In genomic region chr2:111741517-111741916, GRCh38 we compare ENCODE assay signal across 7 cellular contexts.
DNase-seq lines count a peak whose midpoint lies in the region; ATAC-seq, FAIRE-seq and TF ChIP-seq lines count a peak whose summit lies in the region.
"Not testable (repeated sequence)": the region's sequence is repeated elsewhere in the genome, so short reads cannot be mapped to it uniquely, and the experiment has no call there.

No MANE protein-coding gene starts in this region.

- H3K27ac ChIP-seq in A549; K562 (ENCODE audit: extremely low read depth, low read depth, low read length); H1 (ENCODE audit: low read depth, low read length); keratinocyte (ENCODE audit: control insufficient read depth, insufficient read depth, low read length): not testable (repeated sequence)

- not testable (repeated sequence) for H4K20me1 ChIP-seq in K562 (replicated peaks; ENCODE audit: control insufficient read depth, insufficient read depth, low read length); H1 (replicated peaks in 1 of 2; ENCODE audit: control insufficient read depth in 1 of 2, insufficient read depth in 2 of 2, low read length in 2 of 2); keratinocyte (ENCODE audit: control insufficient read depth, extremely low read depth, insufficient read depth, low read length)

- not testable (repeated sequence) for H4K91ac ChIP-seq in H1 (replicated peaks; ENCODE audit: insufficient read length, low read length)

- H3K27me3 ChIP-seq in K562 (ENCODE audit: control insufficient read depth in 2 of 2, insufficient read depth in 2 of 2, low read length in 2 of 2); H1 (replicated peaks in 1 of 4; ENCODE audit: control insufficient read depth in 3 of 4, extremely low read depth in 1 of 4, insufficient read depth in 3 of 4, low read length in 3 of 4); keratinocyte (ENCODE audit: control insufficient read depth, extremely low read depth, insufficient read depth, low read length): not testable (repeated sequence)

- H3K23me2 ChIP-seq in H1 (ENCODE audit: low read depth, low read length): not testable (repeated sequence)

- not testable (repeated sequence) for DNase-seq in A549 (ENCODE audit: low read depth in 1 of 2, low spot score in 1 of 2); HTR-8/SVneo (ENCODE audit: insufficient read length, low spot score); K562 (ENCODE audit: extremely low read depth in 1 of 4, low spot score in 3 of 4); H1 (ENCODE audit: low read depth in 1 of 2, low spot score in 2 of 2); keratinocyte (ENCODE audit: low read depth, low spot score); urothelium cell line (ENCODE audit: low spot score)

- dilution Hi-C loops in keratinocyte (cut with MboI; ENCODE audit: extremely low pct_ligation_motif_present, low sequenced_read_pairs): not testable (repeated sequence)

- H3K36me3 ChIP-seq in K562 (ENCODE audit: control insufficient read depth, insufficient read depth, low read length); H1 (ENCODE audit: control insufficient read depth in 2 of 4, insufficient read depth in 4 of 4, low read length in 3 of 4); keratinocyte (ENCODE audit: control insufficient read depth in 2 of 2, extremely low read depth in 1 of 2, insufficient read depth in 2 of 2, low read length in 2 of 2): not testable (repeated sequence)

- not testable (repeated sequence) for H4K8ac ChIP-seq in H1 (ENCODE audit: extremely low read depth, insufficient read depth, low read length)

- not testable (repeated sequence) for H2AK5ac ChIP-seq in H1 (ENCODE audit: low read depth, low read length)

- H2BK20ac ChIP-seq in H1 (ENCODE audit: low read length): not testable (repeated sequence)

- CTCF ChIA-PET in A549 (lab: Yijun Ruan, JAX); K562 (lab: Yijun Ruan, JAX; ENCODE audit: low intra/inter-chr PET ratio); H1 (lab: Charles Lee; ENCODE audit: partially characterized antibody): not testable (repeated sequence)

- not testable (repeated sequence) for H3K4me3 ChIP-seq in A549; K562; H1 (ENCODE audit: extremely low read depth in 1 of 4, insufficient read depth in 2 of 4, low read depth in 3 of 4, low read length in 4 of 4); keratinocyte (ENCODE audit: control insufficient read depth in 2 of 3, extremely low read depth in 1 of 3, insufficient read depth in 2 of 3, low read depth in 1 of 3, low read length in 3 of 3)

- not testable (repeated sequence) for TF ChIP-seq EP300 in A549 (IDR thresholded peaks at IDR 0.05); K562 (IDR thresholded peaks at IDR 0.05; ENCODE audit: low read length); H1 (IDR thresholded peaks at IDR 0.05; ENCODE audit: borderline replicate concordance in 1 of 2, low read depth in 2 of 2, low read length in 2 of 2)

- in situ Hi-C loops in K562 (cut with MboI): not testable (repeated sequence)

- H4K5ac ChIP-seq in H1 (ENCODE audit: insufficient read length, low read depth, low read length): not testable (repeated sequence)

- H2AFZ ChIP-seq in K562 (ENCODE audit: low read depth, low read length); H1 (ENCODE audit: low read length); keratinocyte (ENCODE audit: control insufficient read depth, low read length): not testable (repeated sequence)

- H2BK120ac ChIP-seq in H1 (replicated peaks; ENCODE audit: low read depth, low read length): not testable (repeated sequence)

- TF ChIP-seq RAD21 in A549 (conservative IDR thresholded peaks at IDR 0.05 in 1 of 2, IDR thresholded peaks at IDR 0.05 in 1 of 2); K562 (CRISPR knock-in tag; conservative IDR thresholded peaks at IDR 0.05 in 1 of 2, IDR thresholded peaks at IDR 0.05 in 1 of 2); H1 (IDR thresholded peaks at IDR 0.05 in 1 of 2, conservative IDR thresholded peaks at IDR 0.05 in 1 of 2; ENCODE audit: low read depth in 2 of 2, low read length in 2 of 2): not testable (repeated sequence)

- not testable (repeated sequence) for H3K56ac ChIP-seq in H1 (replicated peaks; ENCODE audit: insufficient read length, low read depth, low read length)

- H3K4me1 ChIP-seq in A549; K562 (replicated peaks in 1 of 2; ENCODE audit: control insufficient read depth in 2 of 2, insufficient read depth in 2 of 2, low read length in 2 of 2); H1 (replicated peaks in 1 of 4; ENCODE audit: control insufficient read depth in 3 of 4, insufficient read depth in 4 of 4, low read length in 3 of 4); keratinocyte (ENCODE audit: control insufficient read depth, extremely low read depth, insufficient read depth, low read length): not testable (repeated sequence)

- H3K14ac ChIP-seq in H1 (ENCODE audit: insufficient read length): not testable (repeated sequence)

- not testable (repeated sequence) for H3K4me2 ChIP-seq in A549; K562 (ENCODE audit: insufficient read depth, low read length); H1 (ENCODE audit: insufficient read depth in 1 of 2, low read depth in 2 of 2, low read length in 2 of 2); keratinocyte (ENCODE audit: control insufficient read depth, extremely low read depth, insufficient read depth, low read depth, low read length)

- ATAC-seq in A549 (peak; percentile 48 to 58; a peak in 4 of 6 replicates), SK-N-SH treated with all-trans-retinoic acid at 6 μM for 48 hours (peak; percentile 47; the same call in 2 of the 3 replicates), K562 (peak; percentile 76)

- not testable (repeated sequence) for H2BK12ac ChIP-seq in H1 (ENCODE audit: low read depth, low read length)

- FAIRE-seq in A549 (lab: Jason Lieb, UNC): peak; percentile 79
- FAIRE-seq in HTR-8/SVneo (lab: Jason Lieb, UNC): peak; percentile 74
- FAIRE-seq in K562 (lab: Jason Lieb, UNC): peak; percentile 82
- peak; percentile 93 for FAIRE-seq in H1 (lab: Jason Lieb, UNC)
- peak; percentile 29 for FAIRE-seq in keratinocyte (lab: Jason Lieb, UNC)
- FAIRE-seq in urothelium cell line (lab: Jason Lieb, UNC): peak; percentile 32

- TF ChIP-seq CTCF in A549 (IDR thresholded peaks at IDR 0.05); K562 (IDR thresholded peaks at IDR 0.05 in 2 of 3, conservative IDR thresholded peaks at IDR 0.05 in 1 of 3; ENCODE audit: insufficient read depth in 2 of 3, low read depth in 1 of 3, low read length in 3 of 3); H1 (IDR thresholded peaks at IDR 0.05; ENCODE audit: control extremely low read depth in 1 of 3, insufficient read depth in 1 of 3, low read depth in 1 of 3, low read length in 3 of 3); keratinocyte (optimal IDR thresholded peaks at IDR 0.05 in 1 of 3, IDR thresholded peaks at IDR 0.05 in 1 of 3, conservative IDR thresholded peaks at IDR 0.05 in 1 of 3; ENCODE audit: extremely low read depth in 1 of 3, insufficient read depth in 2 of 3, low read length in 3 of 3): not testable (repeated sequence)

- H3K18ac ChIP-seq in H1 (ENCODE audit: extremely low read depth, low read length): not testable (repeated sequence)

- H3K79me2 ChIP-seq in K562 (ENCODE audit: control insufficient read depth, insufficient read depth, low read length); H1 (ENCODE audit: control insufficient read depth in 1 of 2, insufficient read depth in 2 of 2, low read length in 2 of 2); keratinocyte (ENCODE audit: control insufficient read depth, insufficient read depth, low read length): not testable (repeated sequence)

- not testable (repeated sequence) for H3K9me3 ChIP-seq in A549; K562 (replicated peaks; ENCODE audit: control insufficient read depth, insufficient read depth, low read depth, low read length); H1 (ENCODE audit: insufficient read depth in 2 of 2, low read depth in 1 of 2, low read length in 1 of 2); keratinocyte (ENCODE audit: control insufficient read depth, low read depth, low read length)

- BruUV-seq in K562 (replicated peaks; lab: Mats Ljungman, UMichigan): not testable (repeated sequence)

- TF ChIP-seq POLR2A in A549 (IDR thresholded peaks at IDR 0.05; ENCODE audit: low read length); K562 (conservative IDR thresholded peaks at IDR 0.05); H1 (IDR thresholded peaks at IDR 0.05; ENCODE audit: control extremely low read depth in 1 of 2, low read depth in 2 of 2, low read length in 2 of 2): not testable (repeated sequence)

- H3K4ac ChIP-seq in H1 (replicated peaks; ENCODE audit: insufficient read length, low read depth, low read length): not testable (repeated sequence)

- H2BK15ac ChIP-seq in H1 (ENCODE audit: low read length): not testable (repeated sequence)

- not testable (repeated sequence) for H2BK5ac ChIP-seq in H1 (ENCODE audit: low read depth, low read length)

- not testable (repeated sequence) for H3K9me1 ChIP-seq in K562 (ENCODE audit: control insufficient read depth, insufficient read depth, low read length); keratinocyte (ENCODE audit: control insufficient read depth, extremely low read depth, insufficient read depth, low read length)

- intact Hi-C loops in K562 (cut with micrococcal nuclease): not testable (repeated sequence)

- H3K9ac ChIP-seq in K562 (ENCODE audit: insufficient read depth in 1 of 2, low read depth in 2 of 2, low read length in 2 of 2); H1 (replicated peaks in 1 of 4; ENCODE audit: extremely low read depth in 1 of 4, low read depth in 3 of 4, low read length in 3 of 4); keratinocyte (ENCODE audit: control insufficient read depth, extremely low read depth, insufficient read depth, low read length): not testable (repeated sequence)

- WGBS in A549 (ENCODE audit: missing lambda C conversion rate): 81% methylated on average over 2 of the region's 3 CpGs
- WGBS in K562 (ENCODE audit: insufficient coverage, low coverage, missing lambda C conversion rate): 0% methylated on average over 2 of the region's 3 CpGs
- 81% methylated on average over 2 of the region's 3 CpGs; no CpG with 5 or more reads in 1 of the 2 experiments for WGBS in H1 (ENCODE audit: extremely low coverage in 1 of 2, insufficient coverage in 1 of 2, insufficient read length in 1 of 2, insufficient replicate concordance in 2 of 2, low coverage in 1 of 2, low lambda C conversion rate in 2 of 2, missing lambda C conversion rate in 1 of 2), 2 experiments

- POLR2A ChIA-PET in A549 (lab: Yijun Ruan, JAX); K562 (lab: Yijun Ruan, JAX); H1 (lab: Charles Lee; ENCODE audit: partially characterized antibody): not testable (repeated sequence)

- not testable (repeated sequence) for H3K23ac ChIP-seq in H1 (ENCODE audit: insufficient read length)

- H3K79me1 ChIP-seq in H1 (ENCODE audit: low read depth, low read length): not testable (repeated sequence)
